22 cellular contexts compared by ENCODE assay signal in genomic region chr10:17735166-17735941, GRCh38. TPM values are rescaled to one million over a fixed set of nuclear protein-coding genes. Genes with fewer than 3 reads are reported as not detected.
DNase-seq lines count a peak whose midpoint lies in the region; ATAC-seq and TF ChIP-seq lines count a peak whose summit lies in the region.
"Had no signal": no experiment of that assay in that cellular context is flagged by ENCODE, and none has a peak within 500 bp of the region (broad histone marks: within the 10 kb centered on the region; RNA-seq: fewer than 3 reads in every experiment).

No MANE protein-coding gene starts in this region.

- no peak overlapping the region for H3K56ac ChIP-seq in mesendoderm (ENCODE audit: low read length)

- no peak overlapping the region for H4K8ac ChIP-seq in mesendoderm (ENCODE audit: low read depth, low read length)

- DNase-seq in fibroblast of the aortic adventitia (ENCODE audit: low read depth): peak; percentile 67
- peak; percentile 44 for DNase-seq in mesendoderm
- DNase-seq in tibial artery: peak; percentile 64 to 76
- DNase-seq in head of caudate nucleus: no peak
- no peak for DNase-seq in effector CD8-positive, alpha-beta T cell (lab: John Stamatoyannopoulos, UW)
- no peak for DNase-seq in central memory CD4-positive, alpha-beta T cell
- DNase-seq: activated CD4-positive, alpha-beta T cell treated with anti-CD3 and anti-CD28 coated beads for 1 hour; activated T-cell treated with anti-CD3 and anti-CD28 coated beads, Interleukin-2, amount 50 U/mL, for 72 hours; COR-L47; cortex of kidney; foreskin keratinocyte; Karpas-422; kidney glomerular epithelial cell; NCI-H1092; NCI-H69; stimulated activated naive B cell treated with anti-CD40 and anti-IgM and Interleukin-4, amounts not matched to agents 10 μg/mL and 1 μg/mL and 100 μg/mL, for 72 hours; upper lobe of left lung had no signal

- no peak overlapping the region for H3K4me2 ChIP-seq in mesendoderm (ENCODE audit: low read length)

- intact Hi-C loops in tibial artery (cut with DNase I; ENCODE audit: low total_unique reads): no loop called here
- intact Hi-C loops in head of caudate nucleus (cut with DNase I): no loop called here

- no peak overlapping the region for H2BK5ac ChIP-seq in mesendoderm (ENCODE audit: low read length)

- H3K79me2 ChIP-seq in mesendoderm (ENCODE audit: control insufficient read depth, insufficient read depth, low read length): no peaks in the 10 kb centered on the region

- ATAC-seq in HG03432 (IDR thresholded peaks at IDR 0.05; ENCODE audit: unreplicated experiment): no peak
- ATAC-seq: activated T-cell treated with anti-CD3 and anti-CD28 coated beads, Interleukin-2, amount 50 U/mL, for 72 hours; foreskin keratinocyte; sciatic nerve; stimulated activated naive B cell treated with anti-CD40 and anti-IgM and Interleukin-4, amounts not matched to agents 10 μg/mL and 1 μg/mL and 100 μg/mL, for 72 hours had no signal

- H3K27ac ChIP-seq in VCaP (peak overlapping the region; percentile 39), mesendoderm (ENCODE audit: low read depth, low read length) (no peak overlapping the region), tibial artery (no peak overlapping the region)
- H3K27ac ChIP-seq: foreskin keratinocyte, neutrophil, SJSA1, upper lobe of left lung had no signal

- TF ChIP-seq CTCF in VCaP (conservative IDR thresholded peaks at IDR 0.05) (no peak), fibroblast of the aortic adventitia (IDR thresholded peaks at IDR 0.05; ENCODE audit: insufficient read depth, low read length) (no peak), tibial artery (IDR thresholded peaks at IDR 0.05) (no peak)

- no peak overlapping the region for H2AK5ac ChIP-seq in mesendoderm (ENCODE audit: low read length)

- H4K5ac ChIP-seq in mesendoderm (ENCODE audit: low read length): no peak overlapping the region

- no peaks in the 10 kb centered on the region for H3K4me1 ChIP-seq in mesendoderm (ENCODE audit: control insufficient read depth, low read depth, low read length)
- peaks cover 0 to 14% (median 4%) of the 10 kb centered on the region in 4 donors for H3K4me1 ChIP-seq in tibial artery
- H3K4me1 ChIP-seq: foreskin keratinocyte had no signal

- no CpG with 5 or more reads among the region's 15 CpGs for WGBS in mesendoderm (ENCODE audit: extremely low coverage, insufficient coverage, low lambda C conversion rate)

- H3K9ac ChIP-seq in mesendoderm (ENCODE audit: low read length): no peak overlapping the region

- no peaks in the 10 kb centered on the region for H3K9me3 ChIP-seq in tibial artery
- H3K9me3 ChIP-seq: neutrophil, SJSA1, upper lobe of left lung had no signal

- H3K27me3 ChIP-seq in mesendoderm (ENCODE audit: insufficient read depth, low read length, poor library complexity): no peaks in the 10 kb centered on the region
- H3K27me3 ChIP-seq in tibial artery: no peaks in the 10 kb centered on the region
- H3K27me3 ChIP-seq: foreskin keratinocyte, neutrophil, SJSA1, upper lobe of left lung had no signal

- H3K36me3 ChIP-seq in mesendoderm (ENCODE audit: control insufficient read depth, insufficient read depth, low read length): no peaks in the 10 kb centered on the region
- no peaks in the 10 kb centered on the region for H3K36me3 ChIP-seq in tibial artery
- H3K36me3 ChIP-seq: neutrophil, SJSA1, upper lobe of left lung had no signal

- no peak overlapping the region for H3K23ac ChIP-seq in mesendoderm (ENCODE audit: low read length)

- no peak overlapping the region for H3K4ac ChIP-seq in mesendoderm (ENCODE audit: low read depth, low read length)

- no peak overlapping the region for H2BK120ac ChIP-seq in mesendoderm (ENCODE audit: low read depth, low read length)

- H3K4me3 ChIP-seq in fibroblast of the aortic adventitia (ENCODE audit: low read depth, low read length) (no peak overlapping the region), mesendoderm (ENCODE audit: low read length) (no peak overlapping the region), tibial artery (no peak overlapping the region)
- H3K4me3 ChIP-seq: SJSA1, upper lobe of left lung had no signal

- no peak overlapping the region for H3K18ac ChIP-seq in mesendoderm (ENCODE audit: low read length)

- H2BK15ac ChIP-seq in mesendoderm (replicated peaks; ENCODE audit: low read depth): no peak overlapping the region

- no peaks in the 10 kb centered on the region for H3K79me1 ChIP-seq in mesendoderm (ENCODE audit: low read length)

RNA-seq across cellular contexts. Expression of gene TMEM236, which starts 16.6 kb away (rescaled TPM):
- total RNA-seq in fibroblast of the aortic adventitia (ENCODE audit: low replicate concordance): 0.09 and 0.16 TPM in 2 replicates
- polyA plus RNA-seq in mesendoderm (2013, experiment 1 of 2): 0.14 TPM
- polyA plus RNA-seq in mesendoderm (2013, experiment 2 of 2): 0.17 TPM
- polyA plus RNA-seq: foreskin keratinocyte had no signal

Comparison
In these comparisons a context has a peak if more than half of its experiments do, and no peak if none do; other contexts are left out.
1. DNase-seq: peak in fibroblast of the aortic adventitia (single experiment), mesendoderm (single experiment) and tibial artery (2 of 2); none in head of caudate nucleus (0 of 42), effector CD8-positive, alpha-beta T cell (single experiment) and central memory CD4-positive, alpha-beta T cell (single experiment).